Comparison of ENCODE assay signal across 29 cellular contexts in the genomic region with DNA sequence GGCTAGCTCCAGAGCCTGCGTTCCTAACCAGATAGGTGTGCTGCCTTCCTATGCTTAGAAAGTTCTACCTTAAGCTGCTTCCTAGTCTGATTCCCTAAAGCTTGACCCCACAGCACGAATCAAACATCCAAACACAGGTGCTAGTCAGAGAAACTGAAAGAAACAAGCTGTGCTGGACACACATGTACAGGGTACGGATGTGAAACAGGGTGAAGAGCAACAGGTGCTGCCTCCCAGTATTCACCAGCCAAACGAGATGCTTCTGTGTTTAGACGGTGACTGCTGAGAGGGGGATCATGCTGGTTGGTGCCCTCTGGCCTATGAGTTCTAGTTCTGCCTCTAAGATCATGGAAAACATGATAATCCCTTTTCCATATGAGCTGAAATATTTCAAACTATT.
A peak's percentile ranks its signal among the peaks of the same experiment; 100 is the strongest.
DNase-seq lines count a peak whose midpoint lies in the region; ATAC-seq and TF ChIP-seq lines count a peak whose summit lies in the region.
"Had no signal": no experiment of that assay in that cellular context is flagged by ENCODE, and none has a peak within 500 bp of the region (broad histone marks: within the 10 kb centered on the region; RNA-seq: fewer than 3 reads in every experiment).

No MANE protein-coding gene starts in this region.

- DNase-seq in GM12864 (ENCODE audit: low read depth): peak; percentile 26
- DNase-seq in OCI-LY7 (ENCODE audit: low spot score): peak; percentile 89
- no peak for DNase-seq in head of caudate nucleus
- DNase-seq in NCI-H1930 (lab: John Stamatoyannopoulos, UW): no peak
- no peak for DNase-seq in adrenal gland
- no peak for DNase-seq in NCI-H2171 (lab: John Stamatoyannopoulos, UW)
- DNase-seq: 8988T; activated CD4-positive, alpha-beta T cell treated with anti-CD3 and anti-CD28 coated beads for 36 hours; activated CD8-positive, alpha-beta memory T cell treated with anti-CD3 and anti-CD28 coated beads for 24 hours; activated gamma-delta T cell; activated T-cell treated with anti-CD3 and anti-CD28 coated beads, Interleukin-2, amount 50 U/mL, for 1 hour; Calu3; central memory CD4-positive, alpha-beta T cell; DND-41; endodermal cell; foreskin fibroblast; left cardiac atrium; mammary epithelial cell; NCI-H1092; NCI-H187 treated with DMSO at 0.1 percent for 48 hours; NCI-H2227 treated with DMSO at 0.1 percent for 48 hours; NCI-H526 treated with DMSO at 0.1 percent for 48 hours had no signal

- POLR2A ChIA-PET in OCI-LY7 (lab: Charles Lee): interaction anchor here (0.6 to 2.0 kb wide), 9 partner anchors 13 to 57 kb away, joined by 3 to 15 read pairs (median 3); no protein-coding TSS in a partner anchor

- no peaks in the 10 kb centered on the region for H3K9me2 ChIP-seq in OCI-LY7 (ENCODE audit: insufficient read depth, low read length)

- H2AFZ ChIP-seq in OCI-LY7 (ENCODE audit: low read length): peak overlapping the region; percentile 96
- H2AFZ ChIP-seq: parathyroid adenoma had no signal

- ATAC-seq in GM19324 (IDR thresholded peaks at IDR 0.05; ENCODE audit: low FRiP score, unreplicated experiment) (peak; percentile 87), HG02885 (IDR thresholded peaks at IDR 0.05; ENCODE audit: poor library complexity, unreplicated experiment) (peak; percentile 84)
- ATAC-seq: activated CD4-positive, alpha-beta T cell treated with anti-CD3 and anti-CD28 coated beads for 36 hours; esophagus mucosa; left cardiac atrium had no signal

- TF ChIP-seq CTCF in GM12864 (IDR thresholded peaks at IDR 0.05; ENCODE audit: low read depth, low read length, missing control alignments) (no peak), OCI-LY7 (conservative IDR thresholded peaks at IDR 0.05; ENCODE audit: low read length) (no peak), adrenal gland (IDR thresholded peaks at IDR 0.05) (no peak)

- no peak for TF ChIP-seq POLR2A in adrenal gland (IDR thresholded peaks at IDR 0.05)

- H3K4me1 ChIP-seq in OCI-LY7 (ENCODE audit: insufficient read depth, low read length, poor library complexity, severe bottlenecking) (peaks cover 56% of the 10 kb centered on the region), adrenal gland (replicated peaks in 1 of 2) (no peaks in the 10 kb centered on the region)
- H3K4me1 ChIP-seq: parathyroid adenoma, right atrium auricular region, tibial nerve had no signal

- 77 to 86% (median 81%) methylated on average over 5 of the region's 5 CpGs for WGBS in adrenal gland, 4 donors

- H3K27ac ChIP-seq in OCI-LY7 (ENCODE audit: low read depth, low read length, poor library complexity, severe bottlenecking): peak overlapping the region; percentile 71
- no peak overlapping the region for H3K27ac ChIP-seq in adrenal gland
- H3K27ac ChIP-seq: parathyroid adenoma, right atrium auricular region, RWPE1, tibial nerve had no signal

- H3K9me3 ChIP-seq in OCI-LY7 (ENCODE audit: low read length) (no peaks in the 10 kb centered on the region), adrenal gland (replicated peaks in 1 of 3) (no peaks in the 10 kb centered on the region)
- H3K9me3 ChIP-seq: right atrium auricular region had no signal

- H3K79me2 ChIP-seq in OCI-LY7 (ENCODE audit: insufficient read depth, low read depth, low read length): no peaks in the 10 kb centered on the region

- no peak overlapping the region for H3K4me3 ChIP-seq in GM12864 (ENCODE audit: low read depth, low read length)
- peak overlapping the region; percentile 22 for H3K4me3 ChIP-seq in OCI-LY7 (ENCODE audit: low read depth, low read length, poor library complexity, severe bottlenecking)
- no peak overlapping the region for H3K4me3 ChIP-seq in adrenal gland
- H3K4me3 ChIP-seq: right atrium auricular region, tibial nerve had no signal

- BruUV-seq in OCI-LY7 (replicated peaks; lab: Mats Ljungman, UMichigan): no TSS peak

- no peaks in the 10 kb centered on the region for H4K20me1 ChIP-seq in OCI-LY7 (ENCODE audit: insufficient read depth, low read length)

- H3K4me2 ChIP-seq in OCI-LY7 (ENCODE audit: low read length): peak overlapping the region; percentile 68

- CTCF ChIA-PET in OCI-LY7 (lab: Charles Lee; ENCODE audit: unreplicated experiment): interaction anchor here (0.6 to 1.4 kb wide), 2 partner anchors 22 to 24 kb away, joined by 3 to 5 read pairs; no protein-coding TSS in a partner anchor

- no peaks in the 10 kb centered on the region for H3K27me3 ChIP-seq in adrenal gland
- H3K27me3 ChIP-seq: right atrium auricular region, tibial nerve had no signal

- H3K36me3 ChIP-seq in OCI-LY7 (ENCODE audit: insufficient read depth, low read length): no peaks in the 10 kb centered on the region
- H3K36me3 ChIP-seq in adrenal gland (replicated peaks in 1 of 2): no peaks in the 10 kb centered on the region
- H3K36me3 ChIP-seq: right atrium auricular region, tibial nerve had no signal

- intact Hi-C loops in OCI-LY7 (cut with micrococcal nuclease; ENCODE audit: unreplicated experiment): no loop called here
- intact Hi-C loops in head of caudate nucleus (cut with DNase I): no loop called here
- intact Hi-C loops in adrenal gland (cut with DNase I): no loop called here

Comparison
In these comparisons a context has a peak if more than half of its experiments do, and no peak if none do; other contexts are left out.
1. DNase-seq: peak in GM12864 (single experiment) and OCI-LY7 (single experiment); none in head of caudate nucleus (0 of 42), NCI-H1930 (0 of 2), adrenal gland (0 of 7) and NCI-H2171 (single experiment).